16 cellular contexts compared by ENCODE assay signal in genomic region chr5:145396888-145397287, GRCh38.
DNase-seq lines count a peak whose midpoint lies in the region; ATAC-seq and TF ChIP-seq lines count a peak whose summit lies in the region.
"Had no signal": no experiment of that assay in that cellular context is flagged by ENCODE, and none has a peak within 500 bp of the region (broad histone marks: within the 10 kb centered on the region; RNA-seq: fewer than 3 reads in every experiment).

No MANE protein-coding gene starts in this region.

- in situ Hi-C loops in G401 (cut with HindIII; ENCODE audit: low sequenced_read_pairs) = no loop called here

- no peak overlapping the region for H3K4me3 ChIP-seq in cardiac fibroblast (replicated peaks in 1 of 2; ENCODE audit: low read depth in 2 of 2, low read length in 2 of 2)
- H3K4me3 ChIP-seq: K562 had no signal

- peak; percentile 30 for DNase-seq in ELR (ENCODE audit: low read depth)
- DNase-seq in cardiac fibroblast (ENCODE audit: low read depth in 2 of 2) = peak in 1 of 2 donors; percentile 12
- peak; percentile 2 for DNase-seq in kidney tubule cell (ENCODE audit: low spot score)
- no peak for DNase-seq in G401 (ENCODE audit: low spot score)
- no peak for DNase-seq in germinal center (ENCODE audit: low spot score)
- DNase-seq: ACHN; BE2C; Caco-2; CD4-positive, alpha-beta T cell; GOT3; H7; HFFc6 had no signal

- no peak for ATAC-seq in GM19324 (IDR thresholded peaks at IDR 0.05; ENCODE audit: low FRiP score, unreplicated experiment)
- no peak for ATAC-seq in SK-N-SH treated with all-trans-retinoic acid at 6 μM for 48 hours
- ATAC-seq: HCT116, K562 had no signal

- peak; percentile 2 for TF ChIP-seq CTCF in cardiac fibroblast (IDR thresholded peaks at IDR 0.05; ENCODE audit: low read depth, low read length)

TF ChIP-seq in SK-N-SH treated with all-trans-retinoic acid at 6 μM for 48 hours, 23 proteins besides CTCF, POLR2A, EP300 and RAD21:
- TF ChIP-seq CSDC2 (CRISPR knock-in tag; IDR thresholded peaks at IDR 0.05) (no peak), ZC3H10 (CRISPR knock-in tag; IDR thresholded peaks at IDR 0.05) (no peak), ZFP30 (CRISPR knock-in tag; IDR thresholded peaks at IDR 0.05) (no peak), BACH2 (CRISPR knock-in tag; IDR thresholded peaks at IDR 0.05; ENCODE audit: borderline replicate concordance) (no peak), GLIS3 (CRISPR knock-in tag; IDR thresholded peaks at IDR 0.05) (no peak), ZNF70 (CRISPR knock-in tag; IDR thresholded peaks at IDR 0.05) (no peak), CREB5 (CRISPR knock-in tag; IDR thresholded peaks at IDR 0.05; ENCODE audit: low read depth) (no peak)

Comparison
In these comparisons a context has a peak if more than half of its experiments do, and no peak if none do; other contexts are left out.
1. DNase-seq: peak in ELR (single experiment) and kidney tubule cell (single experiment); none in G401 (single experiment) and germinal center (single experiment).